In the genomic region with DNA sequence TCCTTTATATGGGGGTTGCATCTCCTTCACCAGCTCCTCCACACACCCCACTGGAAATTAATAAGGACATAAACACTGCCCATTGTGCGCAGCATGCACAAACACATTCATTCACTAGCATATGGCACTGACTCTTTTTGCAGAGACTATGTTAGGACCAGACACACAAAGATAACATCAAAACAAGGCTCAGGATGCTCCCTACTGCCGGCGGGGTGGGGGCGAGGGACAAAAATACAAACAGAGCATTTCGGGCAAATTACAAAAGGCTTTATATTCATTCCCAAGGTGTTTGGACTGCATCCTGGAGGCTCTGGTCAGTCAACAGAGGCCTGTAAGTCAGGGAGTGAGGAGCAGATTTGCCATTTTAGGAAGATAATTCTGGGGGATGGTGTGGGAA, we compare ENCODE assay signal across 6 cellular contexts.
"Had no signal": no experiment of that assay in that cellular context is flagged by ENCODE, and none has a peak within 500 bp of the region (broad histone marks: within the 10 kb centered on the region; RNA-seq: fewer than 3 reads in every experiment).

No MANE protein-coding gene starts in this region.

- FAIRE-seq: H1, H54, HepG2 had no signal

- ATAC-seq: GM23338, HepG2 had no signal

- H3K4me3 ChIP-seq: GM23338 had no signal

- DNase-seq: H9, HCEC 1CT had no signal
